ENCODE assay signal across 8 cellular contexts in genomic region chr7:128409435-128410091, GRCh38. TPM values are rescaled to one million over a fixed set of nuclear protein-coding genes. Genes with fewer than 3 reads are reported as not detected.
DNase-seq lines count a peak whose midpoint lies in the region; ATAC-seq, FAIRE-seq and TF ChIP-seq lines count a peak whose summit lies in the region.

TSS of gene IMPDH1 (minus strand) at chr7:128409982. CDS start at chr7:128409901, 81 bp downstream.

- peak within 1 kb of the TSS; percentile 86 for H3K27ac ChIP-seq in VCaP

- FAIRE-seq in bronchial epithelial cell (lab: Jason Lieb, UNC) = no peak

- no peaks in the 10 kb centered on the region for H3K27me3 ChIP-seq in bronchial epithelial cell (ENCODE audit: control insufficient read depth, insufficient read depth, low read length)

- peak within 1 kb of the TSS; percentile 54 for H3K4me3 ChIP-seq in bronchial epithelial cell (ENCODE audit: low read depth, low read length)

- no peak for TF ChIP-seq CTCF in VCaP (conservative IDR thresholded peaks at IDR 0.05)
- no peak for TF ChIP-seq CTCF in bronchial epithelial cell (IDR thresholded peaks at IDR 0.05; ENCODE audit: insufficient read depth, low read length, severe bottlenecking)

- DNase-seq in NCI-H1694 treated with DMSO at 0.1 percent for 48 hours (lab: John Stamatoyannopoulos, UW) (peak; percentile 42), NCI-H1694 (lab: John Stamatoyannopoulos, UW) (no peak), NCI-H1092 treated with DMSO at 0.1 percent for 48 hours (lab: John Stamatoyannopoulos, UW) (peak; percentile 73), bronchial epithelial cell (ENCODE audit: low read depth) (peak; percentile 38), islet precursor cell (peak; percentile 90)
- DNase-seq in stimulated activated CD4-positive, alpha-beta T cell treated with anti-CD3 and anti-CD28 coated beads, Interleukin-12 subunit alpha, Interleukin-12 subunit beta, amount 100 ng/mL, for 4 hours = peak; percentile 91

- ATAC-seq in HG02571 (IDR thresholded peaks at IDR 0.05; ENCODE audit: unreplicated experiment) = peak; percentile 76

- no peaks in the 10 kb centered on the region for H3K36me3 ChIP-seq in bronchial epithelial cell (ENCODE audit: control insufficient read depth, insufficient read depth, low read length)

RNA-seq across cellular contexts. Expression of gene IMPDH1, which starts in this region (rescaled TPM):
- total RNA-seq in bronchial epithelial cell = 47.9 and 53.4 TPM in 2 replicates
